ENCODE assay signal across 8 cellular contexts in genomic region chr1:233327938-233328660, GRCh38. TPM values are rescaled to one million over a fixed set of nuclear protein-coding genes. Genes with fewer than 3 reads are reported as not detected.
A peak's percentile ranks its signal among the peaks of the same experiment; 100 is the strongest.
DNase-seq lines count a peak whose midpoint lies in the region; ATAC-seq lines count a peak whose summit lies in the region.

No MANE protein-coding gene starts in this region.

- DNase-seq in NCI-H2081 (lab: John Stamatoyannopoulos, UW): peak; percentile 26 to 67
- no peak for DNase-seq in NCI-H2081 treated with DMSO at 0.1 percent for 48 hours (lab: John Stamatoyannopoulos, UW)
- peak; percentile 46 for DNase-seq in NCI-H2107 treated with DMSO at 0.1 percent for 48 hours (lab: John Stamatoyannopoulos, UW; ENCODE audit: unreplicated experiment)
- peak; percentile 19 for DNase-seq in activated naive CD4-positive, alpha-beta T cell treated with anti-CD3 and anti-CD28 coated beads for 36 hours
- DNase-seq in right cardiac atrium: peak; percentile 12 to 60 (median 58)
- DNase-seq in KG1 (lab: John Stamatoyannopoulos, UW): no peak

- H3K27ac Mint-ChIP-seq in activated naive CD4-positive, alpha-beta T cell treated with anti-CD3 and anti-CD28 coated beads for 36 hours: no peak overlapping the region

- ATAC-seq in HG02610 (IDR thresholded peaks at IDR 0.05; ENCODE audit: unreplicated experiment) (peak; percentile 5), right cardiac atrium (peak; percentile 17 to 37)

- H3K4me1 ChIP-seq in right cardiac atrium (ENCODE audit: control insufficient read depth, insufficient read depth, low read length) (no peaks in the 10 kb centered on the region), skeletal muscle satellite cell (ENCODE audit: control insufficient read depth, insufficient read depth, low read length) (peaks cover 13% of the 10 kb centered on the region)

- H3K9me3 Mint-ChIP-seq in activated naive CD4-positive, alpha-beta T cell treated with anti-CD3 and anti-CD28 coated beads for 36 hours: no peaks in the 10 kb centered on the region

- no peaks in the 10 kb centered on the region for H3K9me3 ChIP-seq in right cardiac atrium (ENCODE audit: control insufficient read depth, low read length)
- no peaks in the 10 kb centered on the region for H3K9me3 ChIP-seq in skeletal muscle satellite cell (replicated peaks; ENCODE audit: low read length)

- H3K27me3 Mint-ChIP-seq in activated naive CD4-positive, alpha-beta T cell treated with anti-CD3 and anti-CD28 coated beads for 36 hours (ENCODE audit: low read depth): peaks cover 19% of the 10 kb centered on the region

- no peaks in the 10 kb centered on the region for H3K36me3 ChIP-seq in skeletal muscle satellite cell (ENCODE audit: insufficient read depth, low read length)

- under 1% methylated on average over 105 of the region's 105 CpGs for WGBS in right cardiac atrium

- CTCF ChIA-PET in activated naive CD4-positive, alpha-beta T cell treated with anti-CD3 and anti-CD28 coated beads for 36 hours (lab: Charles Lee): no interaction called here

- peak overlapping the region; percentile 50 for H3K9ac ChIP-seq in skeletal muscle satellite cell (ENCODE audit: low read depth, low read length)

- intact Hi-C loops in activated naive CD4-positive, alpha-beta T cell treated with anti-CD3 and anti-CD28 coated beads for 36 hours (cut with micrococcal nuclease): loop anchor here (1.0 to 5.0 kb wide), 3 partner anchors 33 to 377 kb away; partner anchors contain the start of genes NTPCR and PCNX2
- intact Hi-C loops in right cardiac atrium (cut with DNase I): no loop called here

- H3K4me3 Mint-ChIP-seq in activated naive CD4-positive, alpha-beta T cell treated with anti-CD3 and anti-CD28 coated beads for 36 hours: peak overlapping the region; percentile 70

- peaks cover 10% of the 10 kb centered on the region for H3K4me1 Mint-ChIP-seq in activated naive CD4-positive, alpha-beta T cell treated with anti-CD3 and anti-CD28 coated beads for 36 hours (ENCODE audit: low read depth)

- no peak overlapping the region for H3K27ac ChIP-seq in right cardiac atrium (ENCODE audit: low read length)

- no peaks in the 10 kb centered on the region for H3K36me3 Mint-ChIP-seq in activated naive CD4-positive, alpha-beta T cell treated with anti-CD3 and anti-CD28 coated beads for 36 hours (ENCODE audit: low read depth)

- peak overlapping the region; percentile 95 for H3K4me2 ChIP-seq in skeletal muscle satellite cell (ENCODE audit: low read length)

- H3K4me3 ChIP-seq in right cardiac atrium (ENCODE audit: low read length) (peak overlapping the region; percentile 47), skeletal muscle satellite cell (ENCODE audit: low read length) (peak overlapping the region; percentile 72)

- H3K27me3 ChIP-seq in right cardiac atrium (ENCODE audit: control insufficient read depth, insufficient read depth) (no peaks in the 10 kb centered on the region), skeletal muscle satellite cell (ENCODE audit: control insufficient read depth, insufficient read depth, low read length) (peaks cover 20% of the 10 kb centered on the region)

RNA-seq across cellular contexts. Expression of gene MAP3K21, which starts 0.6 kb away (rescaled TPM):
- total RNA-seq in activated naive CD4-positive, alpha-beta T cell treated with anti-CD3 and anti-CD28 coated beads for 36 hours: 1 to 10 TPM; 1.8 to 2.0 TPM
- under 1 TPM; 0.28 to 0.47 (median 0.40) TPM for total RNA-seq in right cardiac atrium
- 0.25 TPM for polyA plus RNA-seq in right cardiac atrium
- total RNA-seq in skeletal muscle satellite cell (2012; rRNA removed): 1.1 and 2.3 TPM in 2 replicates

RNA-seq across cellular contexts. Expression of gene PCNX2, which starts 32.6 kb away (rescaled TPM):
- 10 to 100 TPM; 11.5 to 12.2 TPM for total RNA-seq in activated naive CD4-positive, alpha-beta T cell treated with anti-CD3 and anti-CD28 coated beads for 36 hours
- 1 to 10 TPM; 2.2 to 5.0 (median 3.8) TPM for total RNA-seq in right cardiac atrium
- polyA plus RNA-seq in right cardiac atrium: 0.66 TPM
- total RNA-seq in skeletal muscle satellite cell (2012; rRNA removed): 29.7 and 31.2 TPM in 2 replicates

Comparison
In these comparisons a context has a peak if more than half of its experiments do, and no peak if none do; other contexts are left out.
1. DNase-seq: peak in NCI-H2081 (2 of 2), NCI-H2107 treated with DMSO at 0.1 percent for 48 hours (single experiment), activated naive CD4-positive, alpha-beta T cell treated with anti-CD3 and anti-CD28 coated beads for 36 hours (single experiment) and right cardiac atrium (3 of 3); none in NCI-H2081 treated with DMSO at 0.1 percent for 48 hours (single experiment) and KG1 (single experiment).